ENCODE assay signal across 23 cellular contexts in genomic region chr3:51964521-51964920, GRCh38. TPM values are rescaled to one million over a fixed set of nuclear protein-coding genes. Genes with fewer than 3 reads are reported as not detected.
DNase-seq lines count a peak whose midpoint lies in the region; ATAC-seq and TF ChIP-seq lines count a peak whose summit lies in the region.
"Had no signal": no experiment of that assay in that cellular context is flagged by ENCODE, and none has a peak within 500 bp of the region (broad histone marks: within the 10 kb centered on the region; RNA-seq: fewer than 3 reads in every experiment).

No MANE protein-coding gene starts in this region.

- no peak for TF ChIP-seq RAD21 in neural cell (conservative IDR thresholded peaks at IDR 0.05)

- H3K4me2 ChIP-seq in neural cell (ENCODE audit: low read length): no peak overlapping the region
- H3K4me2 ChIP-seq: A549 had no signal

- intact Hi-C loops in left ventricle myocardium inferior (cut with micrococcal nuclease): no loop called here
- intact Hi-C loops in left cardiac atrium (cut with DNase I): no loop called here

- peaks cover 31% of the 10 kb centered on the region for H3K79me2 ChIP-seq in neural cell (replicated peaks; ENCODE audit: insufficient read depth, low read length)
- H3K79me2 ChIP-seq: parathyroid adenoma had no signal

- ATAC-seq in left cardiac atrium (no peak), thoracic aorta (ENCODE audit: insufficient number of reproducible peaks, low FRiP score, low read depth) (no peak), HG03342 (IDR thresholded peaks at IDR 0.05; ENCODE audit: unreplicated experiment) (no peak)
- ATAC-seq: A549; left lobe of liver; naive thymus-derived CD4-positive, alpha-beta T cell; right lobe of liver had no signal

- DNase-seq in left ventricle myocardium inferior (no peak), left cardiac atrium (no peak), thoracic aorta (ENCODE audit: low spot score) (no peak), NCI-H2029 (lab: John Stamatoyannopoulos, UW) (no peak), amygdala (lab: John Stamatoyannopoulos, UW) (no peak)
- DNase-seq: activated CD4-positive, alpha-beta T cell treated with anti-CD3 and anti-CD28 coated beads, Interleukin-2, amount 50 U/mL, for 1 hour; activated naive CD4-positive, alpha-beta T cell treated with anti-CD3 and anti-CD28 coated beads, Interleukin-2, amount 10 ng/mL, durations not matched to agents 7 days and 5 days; amniotic stem cell; central memory CD4-positive, alpha-beta T cell; GDM1; MG63; naive thymus-derived CD4-positive, alpha-beta T cell; NCI-H1417 treated with DMSO at 0.1 percent for 48 hours; right lobe of liver; stimulated activated CD8-positive, alpha-beta memory T cell treated with anti-CD3 and anti-CD28 coated beads, Interleukin-4, amount 100 ng/mL, for 48 hours had no signal

- TF ChIP-seq CTCF in left ventricle myocardium inferior (IDR thresholded peaks at IDR 0.05; ENCODE audit: borderline replicate concordance) (no peak), neural cell (IDR thresholded peaks at IDR 0.05; ENCODE audit: poor library complexity, severe bottlenecking) (no peak), thoracic aorta (IDR thresholded peaks at IDR 0.05) (no peak)

- no peak overlapping the region for H3K9ac ChIP-seq in neural cell (ENCODE audit: low read length)
- H3K9ac ChIP-seq: parathyroid adenoma had no signal

- H3K36me3 ChIP-seq in left ventricle myocardium inferior (peaks cover 16% of the 10 kb centered on the region), neural cell (ENCODE audit: insufficient read depth, low read length) (no peaks in the 10 kb centered on the region), thoracic aorta (peaks cover 9% of the 10 kb centered on the region)
- H3K36me3 ChIP-seq: MG63, right lobe of liver, vagina had no signal

- H3K4me3 ChIP-seq in left ventricle myocardium inferior (no peak overlapping the region), neural cell (ENCODE audit: low read length) (peak overlapping the region; percentile 74), thoracic aorta (no peak overlapping the region)
- H3K4me3 ChIP-seq: A549, MG63, right lobe of liver, vagina had no signal

- H3F3A ChIP-seq in neural cell (ENCODE audit: insufficient read depth, low read length, poor library complexity, severe bottlenecking): no peaks in the 10 kb centered on the region

- H3K9me2 ChIP-seq in neural cell (ENCODE audit: insufficient read depth, low read length): no peaks in the 10 kb centered on the region

- H2AFZ ChIP-seq in neural cell (ENCODE audit: low read depth, low read length): no peak overlapping the region
- H2AFZ ChIP-seq: parathyroid adenoma had no signal

- no peak for TF ChIP-seq EP300 in neural cell (conservative IDR thresholded peaks at IDR 0.05; ENCODE audit: poor library complexity, severe bottlenecking)

- no peaks in the 10 kb centered on the region for H3K27me3 ChIP-seq in left ventricle myocardium inferior (ENCODE audit: low read depth)
- no peaks in the 10 kb centered on the region for H3K27me3 ChIP-seq in neural cell (ENCODE audit: insufficient read depth, low read depth, low read length)
- no peaks in the 10 kb centered on the region for H3K27me3 ChIP-seq in thoracic aorta (replicated peaks; ENCODE audit: insufficient read depth)
- H3K27me3 ChIP-seq: MG63, right lobe of liver, vagina had no signal

- H3K9me3 ChIP-seq in left ventricle myocardium inferior (replicated peaks) (no peaks in the 10 kb centered on the region), neural cell (ENCODE audit: low read length) (no peaks in the 10 kb centered on the region), thoracic aorta (no peaks in the 10 kb centered on the region)
- H3K9me3 ChIP-seq: A549, MG63, right lobe of liver, vagina had no signal

- no peaks in the 10 kb centered on the region for H4K20me1 ChIP-seq in neural cell (ENCODE audit: insufficient read depth)

- H3K4me1 ChIP-seq in left ventricle myocardium inferior (peaks cover 85% of the 10 kb centered on the region), thoracic aorta (ENCODE audit: control insufficient read depth in 1 of 2, low read depth in 2 of 2) (peaks cover 35 to 64% of the 10 kb centered on the region in 2 donors)

- H3K27ac ChIP-seq in left ventricle myocardium inferior (replicated peaks): peak overlapping the region; percentile 86
- H3K27ac ChIP-seq in cingulate gyrus (ENCODE audit: low read depth, low read length): peak overlapping the region; percentile 98
- H3K27ac ChIP-seq in neural cell (ENCODE audit: low read length): no peak overlapping the region
- H3K27ac ChIP-seq in thoracic aorta: peak overlapping the region; percentile 21 to 58
- H3K27ac ChIP-seq: A549, parathyroid adenoma, right lobe of liver, vagina had no signal

TF ChIP-seq in neural cell, 6 proteins besides CTCF, POLR2A, EP300 and RAD21:
- TF ChIP-seq REST (IDR thresholded peaks at IDR 0.05; ENCODE audit: borderline replicate concordance) (no peak), POLR2AphosphoS5 (IDR thresholded peaks at IDR 0.05) (no peak), SMC3 (conservative IDR thresholded peaks at IDR 0.05; ENCODE audit: poor library complexity) (no peak), EZH2 (IDR thresholded peaks at IDR 0.05; ENCODE audit: borderline replicate concordance, insufficient read depth, low read length, poor library complexity, severe bottlenecking) (no peak), MXI1 (conservative IDR thresholded peaks at IDR 0.05; ENCODE audit: poor library complexity, severe bottlenecking) (no peak), TAF1 (IDR thresholded peaks at IDR 0.05; ENCODE audit: low read depth) (no peak)

RNA-seq across cellular contexts. Expression of gene PCBP4, which starts 2.7 kb away (rescaled TPM):
- 73.0 TPM for total RNA-seq in left ventricle myocardium inferior
- 10 to 100 TPM; 49.1 to 68.3 TPM for total RNA-seq in left cardiac atrium
- 251 and 327 TPM in 2 replicates for polyA plus RNA-seq in neural cell
- polyA minus RNA-seq in neural cell: 94.5 and 105 TPM in 2 replicates
- total RNA-seq in thoracic aorta: 100 to 1,000 TPM; 127 to 144 TPM

RNA-seq across cellular contexts. Expression of gene ABHD14B, which starts 9.3 kb away (rescaled TPM):
- total RNA-seq in left ventricle myocardium inferior: 14.6 TPM
- 10 to 100 TPM; 22.0 to 22.1 TPM for total RNA-seq in left cardiac atrium
- 0.50 and 0.81 TPM in 2 replicates for polyA plus RNA-seq in neural cell
- 0.97 and 1.3 TPM in 2 replicates for polyA minus RNA-seq in neural cell
- 10 to 100 TPM; 28.6 to 55.2 TPM for total RNA-seq in thoracic aorta

RNA-seq across cellular contexts. Expression of gene GPR62, which starts 9.3 kb away (rescaled TPM):
- total RNA-seq in left ventricle myocardium inferior: 0.16 TPM
- under 1 TPM in 1 of 2 donors, not detected in 1; 0.53 TPM for total RNA-seq in left cardiac atrium
- polyA plus RNA-seq in neural cell: not detected in 2 replicates
- not detected in 2 replicates for polyA minus RNA-seq in neural cell
- total RNA-seq in thoracic aorta: not detected
- total RNA-seq: dermis microvascular lymphatic vessel endothelial cell; left lobe of liver; naive thymus-derived CD4-positive, alpha-beta T cell; vagina had no signal

RNA-seq across cellular contexts. Expression of gene ABHD14A, which starts 10.3 kb away (rescaled TPM):
- 25.8 TPM for total RNA-seq in left ventricle myocardium inferior
- 10 to 100 TPM; 18.1 to 18.3 TPM for total RNA-seq in left cardiac atrium
- 57.8 and 75.8 TPM in 2 replicates for polyA plus RNA-seq in neural cell
- polyA minus RNA-seq in neural cell: 25.8 and 33.5 TPM in 2 replicates
- 10 to 100 TPM in 1 of 2 donors, 1 to 10 TPM in 1; 9.7 to 24.0 TPM for total RNA-seq in thoracic aorta

RNA-seq across cellular contexts. Expression of gene ACY1, which starts 18.8 kb away (rescaled TPM):
- total RNA-seq in left ventricle myocardium inferior: 20.2 TPM
- total RNA-seq in left cardiac atrium: 10 to 100 TPM; 21.8 to 24.8 TPM
- polyA plus RNA-seq in neural cell: 14.4 and 17.9 TPM in 2 replicates
- 1.5 and 1.7 TPM in 2 replicates for polyA minus RNA-seq in neural cell
- 10 to 100 TPM in 1 of 2 donors, 1 to 10 TPM in 1; 6.1 to 12.3 TPM for total RNA-seq in thoracic aorta
